In genomic region chr13:60467098-60467497, GRCh38 we compare ENCODE assay signal across 23 cellular contexts.
"Had no signal": no experiment of that assay in that cellular context is flagged by ENCODE, and none has a peak within 500 bp of the region (broad histone marks: within the 10 kb centered on the region; RNA-seq: fewer than 3 reads in every experiment).

No MANE protein-coding gene starts in this region.

- DNase-seq: activated CD4-positive, alpha-beta T cell treated with anti-CD3 and anti-CD28 coated beads for 1 hour; activated CD4-positive, alpha-beta T cell treated with anti-CD3 and anti-CD28 coated beads, Interleukin-2, amount 50 U/mL, for 1 hour; activated gamma-delta T cell treated with Interleukin-2 at 50 U/mL for 16 hours; activated T-cell treated with anti-CD3 and anti-CD28 coated beads, Interleukin-2, amount 50 U/mL, for 1 hour; brain microvascular endothelial cell; central memory CD4-positive, alpha-beta T cell; dorsolateral prefrontal cortex; heart left ventricle; mesenchymal stem cell; ovary; right lobe of liver; stimulated activated CD4-positive, alpha-beta T cell treated with anti-CD3 and anti-CD28 coated beads, Interleukin-2, amount 100 ng/mL, for 24 hours; stimulated activated naive CD8-positive, alpha-beta T cell treated with anti-CD3 and anti-CD28 coated beads, Interleukin-15, amount 100 ng/mL, for 72 hours; tibial artery had no signal

- H3K4me1 Mint-ChIP-seq: activated naive CD4-positive, alpha-beta T cell treated with anti-CD3 and anti-CD28 coated beads, Interleukin-2, amount 50 U/mL, for 24 hours; nephron; stimulated activated effector memory CD8-positive, alpha-beta T cell treated with anti-CD3 and anti-CD28 coated beads, Interleukin-12 subunit alpha, Interleukin-12 subunit beta, amount 100 ng/mL, for 72 hours; stimulated activated naive CD8-positive, alpha-beta T cell treated with anti-CD3 and anti-CD28 coated beads, Interleukin-15, amount 100 ng/mL, for 72 hours had no signal

- FAIRE-seq: islet of Langerhans, TTC549 had no signal

- H3K9me3 Mint-ChIP-seq: activated naive CD4-positive, alpha-beta T cell treated with anti-CD3 and anti-CD28 coated beads, Interleukin-2, amount 50 U/mL, for 24 hours; stimulated activated effector memory CD8-positive, alpha-beta T cell treated with anti-CD3 and anti-CD28 coated beads, Interleukin-12 subunit alpha, Interleukin-12 subunit beta, amount 100 ng/mL, for 72 hours; stimulated activated naive CD8-positive, alpha-beta T cell treated with anti-CD3 and anti-CD28 coated beads, Interleukin-15, amount 100 ng/mL, for 72 hours; T-helper 2 cell treated with Interferon-gamma antibody and Interleukin-4, amounts not matched to agents 5 μg/mL and 100 μg/mL, for 36 hours had no signal

- ATAC-seq: heart left ventricle; right lobe of liver; stimulated activated effector memory CD8-positive, alpha-beta T cell treated with anti-CD3 and anti-CD28 coated beads, Interleukin-12 subunit alpha, Interleukin-12 subunit beta, amount 100 ng/mL, for 72 hours; stimulated activated naive CD8-positive, alpha-beta T cell treated with anti-CD3 and anti-CD28 coated beads, Interleukin-15, amount 100 ng/mL, for 72 hours had no signal

- H3K36me3 ChIP-seq: brain microvascular endothelial cell, neutrophil, ovary, right lobe of liver had no signal

- H3K4me3 Mint-ChIP-seq: activated naive CD4-positive, alpha-beta T cell treated with anti-CD3 and anti-CD28 coated beads, Interleukin-2, amount 50 U/mL, for 24 hours; nephron; stimulated activated effector memory CD8-positive, alpha-beta T cell treated with anti-CD3 and anti-CD28 coated beads, Interleukin-12 subunit alpha, Interleukin-12 subunit beta, amount 100 ng/mL, for 72 hours; stimulated activated naive CD8-positive, alpha-beta T cell treated with anti-CD3 and anti-CD28 coated beads, Interleukin-15, amount 100 ng/mL, for 72 hours; T-helper 2 cell treated with Interferon-gamma antibody and Interleukin-4, amounts not matched to agents 5 μg/mL and 100 μg/mL, for 36 hours had no signal

- H3K27me3 Mint-ChIP-seq: activated naive CD4-positive, alpha-beta T cell treated with anti-CD3 and anti-CD28 coated beads, Interleukin-2, amount 50 U/mL, for 24 hours; stimulated activated naive CD8-positive, alpha-beta T cell treated with anti-CD3 and anti-CD28 coated beads, Interleukin-15, amount 100 ng/mL, for 72 hours had no signal

- H3K4me3 ChIP-seq: ascending aorta, dorsolateral prefrontal cortex, heart left ventricle, ovary, right lobe of liver, skin epidermis, tibial artery had no signal

- H3K27me3 ChIP-seq: ascending aorta, brain microvascular endothelial cell, dorsolateral prefrontal cortex, heart left ventricle, neutrophil, ovary, right lobe of liver, tibial artery had no signal

- H3K27ac Mint-ChIP-seq: activated naive CD4-positive, alpha-beta T cell treated with anti-CD3 and anti-CD28 coated beads, Interleukin-2, amount 50 U/mL, for 24 hours; nephron; stimulated activated effector memory CD8-positive, alpha-beta T cell treated with anti-CD3 and anti-CD28 coated beads, Interleukin-12 subunit alpha, Interleukin-12 subunit beta, amount 100 ng/mL, for 72 hours; stimulated activated naive CD8-positive, alpha-beta T cell treated with anti-CD3 and anti-CD28 coated beads, Interleukin-15, amount 100 ng/mL, for 72 hours; T-helper 2 cell treated with Interferon-gamma antibody and Interleukin-4, amounts not matched to agents 5 μg/mL and 100 μg/mL, for 36 hours had no signal
